Comparison of ENCODE assay signal across 8 cellular contexts in the genomic region with DNA sequence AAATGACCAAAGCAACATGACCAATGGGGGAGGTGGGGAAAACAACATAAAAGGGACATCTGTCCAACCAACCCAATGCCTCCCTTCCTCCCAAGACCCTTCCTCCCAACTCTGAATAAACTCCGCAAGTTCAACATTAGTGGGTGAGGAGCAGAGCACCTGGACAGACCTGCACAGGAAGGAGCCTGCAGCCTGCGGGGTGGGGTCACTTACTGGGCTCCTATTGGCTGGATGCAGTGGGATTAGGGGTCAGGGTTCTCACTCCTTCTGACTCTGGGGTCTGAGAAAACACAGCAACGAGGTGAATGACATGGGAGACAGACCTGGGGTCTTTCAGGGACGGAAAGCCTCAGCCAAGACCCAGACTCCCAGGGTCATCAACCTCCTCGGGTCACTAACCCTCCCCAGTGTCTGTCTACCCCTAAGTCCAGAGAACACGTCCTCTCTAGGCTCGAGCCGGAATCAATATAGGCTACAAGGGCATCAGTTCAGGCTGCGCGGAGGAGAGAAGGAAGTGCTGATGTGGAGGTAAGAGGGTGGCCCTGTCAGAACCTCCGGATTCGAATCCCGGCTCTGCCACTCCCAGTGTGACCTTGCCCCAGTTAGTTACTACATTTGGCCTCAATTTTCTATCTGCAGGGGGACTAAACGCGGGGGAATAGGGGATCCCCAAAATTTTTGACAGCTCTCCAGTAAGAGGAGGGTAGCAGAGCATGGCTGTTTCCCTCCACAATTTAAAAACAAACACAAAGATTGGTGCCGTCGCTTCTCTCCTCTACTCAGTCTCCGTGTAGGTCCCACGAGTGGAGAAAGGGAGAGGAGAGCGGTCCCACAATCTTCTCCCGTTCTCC. TPM values are rescaled to one million over a fixed set of nuclear protein-coding genes. Genes with fewer than 3 reads are reported as not detected.
DNase-seq lines count a peak whose midpoint lies in the region; ATAC-seq and TF ChIP-seq lines count a peak whose summit lies in the region.

No MANE protein-coding gene starts in this region.

- H3T11ph ChIP-seq in H9 (ENCODE audit: low read length): no peak overlapping the region

- H4K8ac ChIP-seq in H9 (replicated peaks; ENCODE audit: insufficient read length, low read depth, low read length): no peak overlapping the region

- peak overlapping the region; percentile 81 to 96 for H3K4me3 Mint-ChIP-seq in H9
- peak overlapping the region; percentile 81 for H3K4me3 Mint-ChIP-seq in activated T-cell treated with anti-CD3 and anti-CD28 coated beads, Interleukin-2, amount 50 U/mL, for 4 hours

- H4K91ac ChIP-seq in H9 (ENCODE audit: insufficient read length, low read depth, low read length): no peak overlapping the region

- H2BK12ac ChIP-seq in H9 (ENCODE audit: insufficient read length, low read depth, low read length): no peak overlapping the region

- TF ChIP-seq CTCF in H9 (conservative IDR thresholded peaks at IDR 0.05): no peak
- TF ChIP-seq CTCF in left ventricle myocardium inferior (IDR thresholded peaks at IDR 0.05; ENCODE audit: borderline replicate concordance): no peak
- no peak for TF ChIP-seq CTCF in retinal pigment epithelial cell (conservative IDR thresholded peaks at IDR 0.05; ENCODE audit: low read depth, low read length)

- H3K18ac ChIP-seq in H9 (ENCODE audit: insufficient read length, low read depth, low read length): no peak overlapping the region

- no peaks in the 10 kb centered on the region for H4K20me1 ChIP-seq in H9 (ENCODE audit: control insufficient read depth, insufficient read depth, insufficient read length)

- no peaks in the 10 kb centered on the region for H3K9me3 Mint-ChIP-seq in H9
- no peaks in the 10 kb centered on the region for H3K9me3 Mint-ChIP-seq in activated T-cell treated with anti-CD3 and anti-CD28 coated beads, Interleukin-2, amount 50 U/mL, for 4 hours

- H3K56ac ChIP-seq in H9 (ENCODE audit: insufficient read length, low read depth, low read length): no peak overlapping the region

- H3K4ac ChIP-seq in H9 (ENCODE audit: low read depth, low read length): no peak overlapping the region

- H3K36me3 ChIP-seq in left ventricle myocardium inferior: peaks cover 32% of the 10 kb centered on the region

- H3K9ac ChIP-seq in H9 (ENCODE audit: extremely low read depth, insufficient read length, low read length): peak overlapping the region; percentile 1

- H3K27me3 Mint-ChIP-seq in H9 (ENCODE audit: low read depth): peaks cover 55% of the 10 kb centered on the region
- no peaks in the 10 kb centered on the region for H3K27me3 Mint-ChIP-seq in activated T-cell treated with anti-CD3 and anti-CD28 coated beads, Interleukin-2, amount 50 U/mL, for 4 hours (ENCODE audit: low read depth)

- H4K5ac ChIP-seq in H9 (ENCODE audit: insufficient read length, low read depth, low read length): no peak overlapping the region

- H2BK15ac ChIP-seq in H9 (ENCODE audit: low read depth, low read length): no peak overlapping the region

- peak; percentile 20 to 49 for ATAC-seq in activated T-cell treated with anti-CD3 and anti-CD28 coated beads, Interleukin-2, amount 50 U/mL, for 4 hours
- ATAC-seq in HG03439 (IDR thresholded peaks at IDR 0.05; ENCODE audit: unreplicated experiment) (no peak), GM21360 (IDR thresholded peaks at IDR 0.05; ENCODE audit: unreplicated experiment) (no peak)

- H3K79me2 ChIP-seq in H9 (ENCODE audit: insufficient read depth, low read length): no peaks in the 10 kb centered on the region

- H3K4me1 ChIP-seq in H9 (ENCODE audit: insufficient read depth, low read length) (peaks cover 4% of the 10 kb centered on the region; the same call in 1 of the 2 replicates), left ventricle myocardium inferior (peaks cover 60% of the 10 kb centered on the region)

- peaks cover 35 to 41% of the 10 kb centered on the region in 2 experiments for H3K4me1 Mint-ChIP-seq in H9
- H3K4me1 Mint-ChIP-seq in activated T-cell treated with anti-CD3 and anti-CD28 coated beads, Interleukin-2, amount 50 U/mL, for 4 hours (ENCODE audit: low read depth): peaks cover 19% of the 10 kb centered on the region

- no peak overlapping the region for H2BK20ac ChIP-seq in H9 (ENCODE audit: low read depth, low read length, poor library complexity, severe bottlenecking)

- no peaks in the 10 kb centered on the region for H3K79me1 ChIP-seq in H9 (ENCODE audit: insufficient read depth, low read depth, low read length, poor library complexity, severe bottlenecking)

- H2AFZ ChIP-seq in H9 (ENCODE audit: low read length): no peak overlapping the region

- H3K27ac Mint-ChIP-seq in H9: no peak overlapping the region

- no peak overlapping the region for H2BK5ac ChIP-seq in H9 (ENCODE audit: insufficient read length, low read length)

- peaks cover 12% of the 10 kb centered on the region for H3K23me2 ChIP-seq in H9 (ENCODE audit: insufficient read length, low read depth, low read length, poor library complexity, severe bottlenecking)

- no CpG with 5 or more reads among the region's 21 CpGs for WGBS in H9 (ENCODE audit: extremely low coverage, insufficient read length, low lambda C conversion rate)

- peaks cover 6 to 21% (median 6%) of the 10 kb centered on the region in 3 experiments; a peak in 3 of 7 replicates for H3K36me3 Mint-ChIP-seq in H9 (ENCODE audit: insufficient read depth in 1 of 3, low read depth in 3 of 3)
- H3K36me3 Mint-ChIP-seq in activated T-cell treated with anti-CD3 and anti-CD28 coated beads, Interleukin-2, amount 50 U/mL, for 4 hours (ENCODE audit: insufficient read depth): peaks cover 7% of the 10 kb centered on the region

- H3K4me2 ChIP-seq in H9 (ENCODE audit: insufficient read depth, insufficient read length, low read length): peak overlapping the region; percentile 69

- no peak overlapping the region for H2BK120ac ChIP-seq in H9 (ENCODE audit: low read depth, low read length, poor library complexity, severe bottlenecking)

- H3K4me3 ChIP-seq in left ventricle myocardium inferior (peak overlapping the region; percentile 83), retinal pigment epithelial cell (ENCODE audit: low read length) (peak overlapping the region; percentile 49)

- DNase-seq in H9 (no peak), left ventricle myocardium inferior (no peak), retinal pigment epithelial cell (ENCODE audit: low read depth) (no peak), NCI-H524 treated with DMSO at 0.1 percent for 48 hours (lab: John Stamatoyannopoulos, UW) (no peak), MV-4-11 (lab: John Stamatoyannopoulos, UW) (no peak)
- DNase-seq in activated T-cell treated with anti-CD3 and anti-CD28 coated beads, Interleukin-2, amount 50 U/mL, for 4 hours: no peak

- no peak overlapping the region for H3K23ac ChIP-seq in H9 (ENCODE audit: insufficient read length, low read depth, low read length)

- H3K27ac ChIP-seq in H9 (ENCODE audit: insufficient read length, low read depth, low read length) (no peak overlapping the region), left ventricle myocardium inferior (replicated peaks) (peak overlapping the region; percentile 99)

- H3K14ac ChIP-seq in H9 (ENCODE audit: insufficient read depth, low read length): no peak overlapping the region

- no peak overlapping the region for H2AK5ac ChIP-seq in H9 (ENCODE audit: insufficient read length, low read length)

- no peaks in the 10 kb centered on the region for H3K9me3 ChIP-seq in H9 (ENCODE audit: control insufficient read depth, low read depth, low read length)
- no peaks in the 10 kb centered on the region for H3K9me3 ChIP-seq in left ventricle myocardium inferior (replicated peaks)

- intact Hi-C loops in left ventricle myocardium inferior (cut with micrococcal nuclease): no loop called here

- H3K27me3 ChIP-seq in H9 (ENCODE audit: insufficient read depth, low read length) (peaks cover 8% of the 10 kb centered on the region; the same call in 1 of the 2 replicates), left ventricle myocardium inferior (ENCODE audit: low read depth) (no peaks in the 10 kb centered on the region)

RNA-seq across cellular contexts. Expression of a gene that starts 0.8 kb away (rescaled TPM):
- 18.1 and 20.6 TPM in 2 replicates for total RNA-seq in H9 (2021)
- 1 to 10 TPM; 2.8 to 5.3 (median 3.5) TPM for total RNA-seq in activated T-cell treated with anti-CD3 and anti-CD28 coated beads, Interleukin-2, amount 50 U/mL, for 4 hours
- total RNA-seq in left ventricle myocardium inferior: 346 TPM

RNA-seq across cellular contexts. Expression of a gene that starts 6.0 kb away (rescaled TPM):
- not detected in 2 replicates for total RNA-seq in H9 (2021)
- total RNA-seq in activated T-cell treated with anti-CD3 and anti-CD28 coated beads, Interleukin-2, amount 50 U/mL, for 4 hours: not detected
- total RNA-seq in left ventricle myocardium inferior: 1.6 TPM

RNA-seq across cellular contexts. Expression of a gene that starts 10.6 kb away (rescaled TPM):
- total RNA-seq in H9 (2021) (not detected in 2 replicates), left ventricle myocardium inferior (not detected)
- total RNA-seq in activated T-cell treated with anti-CD3 and anti-CD28 coated beads, Interleukin-2, amount 50 U/mL, for 4 hours: not detected

RNA-seq across cellular contexts. Expression of a gene that starts 18.1 kb away (rescaled TPM):
- total RNA-seq in H9 (2021) (not detected in 2 replicates), left ventricle myocardium inferior (not detected)
- total RNA-seq in activated T-cell treated with anti-CD3 and anti-CD28 coated beads, Interleukin-2, amount 50 U/mL, for 4 hours: not detected

RNA-seq across cellular contexts. Expression of a gene that starts 24.9 kb away (rescaled TPM):
- total RNA-seq in H9 (2021) (not detected in 2 replicates), left ventricle myocardium inferior (not detected)
- total RNA-seq in activated T-cell treated with anti-CD3 and anti-CD28 coated beads, Interleukin-2, amount 50 U/mL, for 4 hours: under 1 TPM in 1 of 3 donors, not detected in 2; 0.53 TPM

Comparison
In these comparisons a context has a peak if more than half of its experiments do, and no peak if none do; other contexts are left out.
1. ATAC-seq: peak in activated T-cell treated with anti-CD3 and anti-CD28 coated beads, Interleukin-2, amount 50 U/mL, for 4 hours (2 of 2); none in HG03439 (single experiment) and GM21360 (single experiment).
2. RNA of a gene that starts 0.8 kb away (total RNA-seq): 346 TPM in left ventricle myocardium inferior (single experiment); 18.1 to 20.6 TPM in H9 and 2.8 to 5.3 TPM in activated T-cell treated with anti-CD3 and anti-CD28 coated beads, Interleukin-2, amount 50 U/mL, for 4 hours; every median in the first group is over 10 times any median in the second.